ENCODE assay signal across 8 cellular contexts in genomic region chr1:235946570-235946981, GRCh38.
DNase-seq lines count a peak whose midpoint lies in the region; ATAC-seq and TF ChIP-seq lines count a peak whose summit lies in the region.

No MANE protein-coding gene starts in this region.

- H3K9me3 ChIP-seq in PC-3 (ENCODE audit: low read length): no peaks in the 10 kb centered on the region

- no peak overlapping the region for H2AFZ ChIP-seq in PC-3 (ENCODE audit: low read length)

- no peaks in the 10 kb centered on the region for H3K36me3 ChIP-seq in PC-3 (ENCODE audit: low read depth, low read length)

- no peaks in the 10 kb centered on the region for H3F3A ChIP-seq in PC-3 (ENCODE audit: low read length, unreplicated experiment)

- H4K20me1 ChIP-seq in PC-3 (ENCODE audit: low read length): no peaks in the 10 kb centered on the region

- H3K9ac ChIP-seq in PC-3 (ENCODE audit: low read length): no peak overlapping the region

- TF ChIP-seq CTCF in GM13977 (IDR thresholded peaks at IDR 0.05; ENCODE audit: extremely low read depth, insufficient read depth, missing control alignments): peak; percentile 60
- peak; percentile 28 for TF ChIP-seq CTCF in HFF-Myc (IDR thresholded peaks at IDR 0.05; ENCODE audit: low read depth, low read length, missing control alignments)
- TF ChIP-seq CTCF in PC-3 (conservative IDR thresholded peaks at IDR 0.05; ENCODE audit: low read depth, low read length): peak; percentile 67
- peak; percentile 51 for TF ChIP-seq CTCF in foreskin keratinocyte (conservative IDR thresholded peaks at IDR 0.05)

- H3K4me3 ChIP-seq in HFF-Myc (replicated peaks; ENCODE audit: low read depth, low read length) (no peak overlapping the region), PC-3 (ENCODE audit: low read length) (no peak overlapping the region)

- H3K27me3 ChIP-seq in PC-3 (ENCODE audit: low read length) (no peaks in the 10 kb centered on the region), foreskin keratinocyte (no peaks in the 10 kb centered on the region)

- ATAC-seq in PC-3 (peak; percentile 35), foreskin keratinocyte (no peak)

- CTCF ChIA-PET in PC-3 (lab: Charles Lee): interaction anchor here (0.7 to 0.9 kb wide), 2 partner anchors 23 to 207 kb away, joined by 3 read pairs; no protein-coding TSS in a partner anchor

- H3K4me1 ChIP-seq in PC-3 (ENCODE audit: insufficient read depth, low read length): peaks cover 24% of the 10 kb centered on the region
- peaks cover 8% of the 10 kb centered on the region for H3K4me1 ChIP-seq in foreskin keratinocyte

- H3K9me2 ChIP-seq in PC-3 (replicated peaks; ENCODE audit: low read length): no peaks in the 10 kb centered on the region

- TF ChIP-seq POLR2A in erythroblast (IDR thresholded peaks at IDR 0.05; ENCODE audit: low read length): no peak

- in situ Hi-C loops in GM13977 (cut with MboI; ENCODE audit: low pct_unique_long_range_greater_than_20kb, low sequenced_read_pairs, unreplicated experiment): loop anchor here (10.0 kb wide), 1 partner anchor 62 kb away; no protein-coding TSS in a partner anchor

- H3K4me2 ChIP-seq in PC-3 (ENCODE audit: low read length): no peak overlapping the region

- no peaks in the 10 kb centered on the region for H3K79me2 ChIP-seq in PC-3 (ENCODE audit: low read length)

- no peak overlapping the region for H3K27ac ChIP-seq in PC-3 (ENCODE audit: low read length)
- no peak overlapping the region for H3K27ac ChIP-seq in foreskin keratinocyte

- BruUV-seq in PC-3 (replicated peaks; lab: Mats Ljungman, UMichigan): no TSS peak

- POLR2A ChIA-PET in PC-3 (lab: Charles Lee; ENCODE audit: unreplicated experiment): no interaction called here

- intact Hi-C loops in PC-3 (cut with micrococcal nuclease): loop anchor here (1.0 kb wide), 1 partner anchor 80 kb away; the partner anchor contains the start of gene LYST

- DNase-seq in GM13977 (ENCODE audit: low spot score) (no peak), HFF-Myc (ENCODE audit: extremely low read depth, low read depth) (no peak), PC-3 (peak; percentile 46), foreskin keratinocyte (no peak), erythroblast (lab: John Stamatoyannopoulos, UW) (no peak), NCI-H187 treated with DMSO at 0.1 percent for 48 hours (lab: John Stamatoyannopoulos, UW) (no peak)
- DNase-seq in activated CD4-positive, alpha-beta T cell treated with anti-CD3 and anti-CD28 coated beads, Interleukin-2, amount 50 U/mL, for 48 hours: no peak
- DNase-seq in stimulated activated CD4-positive, alpha-beta T cell treated with anti-CD3 and anti-CD28 coated beads, Interleukin-12 subunit alpha, Interleukin-12 subunit beta, amount 100 ng/mL, for 4 hours: no peak
